Comparison of ENCODE assay signal across 32 cellular contexts in genomic region chr9:93089024-93089423, GRCh38. TPM values are rescaled to one million over a fixed set of nuclear protein-coding genes. Genes with fewer than 3 reads are reported as not detected.
A peak's percentile ranks its signal among the peaks of the same experiment; 100 is the strongest.
DNase-seq lines count a peak whose midpoint lies in the region; ATAC-seq and TF ChIP-seq lines count a peak whose summit lies in the region.
"Had no signal": no experiment of that assay in that cellular context is flagged by ENCODE, and none has a peak within 500 bp of the region (broad histone marks: within the 10 kb centered on the region; RNA-seq: fewer than 3 reads in every experiment).

No MANE protein-coding gene starts in this region.

- H3F3A ChIP-seq in OCI-LY1 (ENCODE audit: insufficient read depth, low read length) = no peaks in the 10 kb centered on the region

- no peak for DNase-seq in activated naive CD8-positive, alpha-beta T cell treated with anti-CD3 and anti-CD28 coated beads, Interleukin-2, amount 50 U/mL, for 24 hours
- no peak for DNase-seq in activated naive CD8-positive, alpha-beta T cell treated with anti-CD3 and anti-CD28 coated beads for 36 hours
- DNase-seq in testis (peak; percentile 6), omental fat pad (ENCODE audit: low spot score) (no peak), left lobe of liver (ENCODE audit: low spot score) (no peak)
- DNase-seq: Calu3; DMS79 treated with DMSO at 0.1 percent for 48 hours; foreskin fibroblast; GDM1; HCEC 1CT; Karpas-422; midbrain; naive B cell; NCI-H1436 treated with DMSO at 0.1 percent for 48 hours; NCI-H2081 treated with DMSO at 0.1 percent for 48 hours; NCI-H2227 treated with DMSO at 0.1 percent for 48 hours; NCI-H526 treated with DMSO at 0.1 percent for 48 hours; NK-92 treated with Interleukin-12 subunit alpha and Interleukin-12 subunit beta, amount 100 ng/mL, for 24 hours; PC-9; stimulated activated CD4-positive, alpha-beta T cell treated with anti-CD3 and anti-CD28 coated beads, Interleukin-4, amount 100 ng/mL, for 1 hour; substantia nigra; T-helper 2 cell had no signal

- H3K9me3 ChIP-seq in OCI-LY1 (ENCODE audit: low read length) = no peaks in the 10 kb centered on the region
- H3K9me3 ChIP-seq in testis = no peaks in the 10 kb centered on the region
- H3K9me3 ChIP-seq: body of pancreas had no signal

- no peak for ATAC-seq in activated naive CD8-positive, alpha-beta T cell treated with anti-CD3 and anti-CD28 coated beads, Interleukin-2, amount 50 U/mL, for 24 hours
- ATAC-seq in omental fat pad (ENCODE audit: low FRiP score) = no peak
- no peak for ATAC-seq in left lobe of liver
- ATAC-seq: body of pancreas, heart left ventricle, HepG2 had no signal

- H3K9me2 ChIP-seq in OCI-LY1 (ENCODE audit: low read depth, low read length) = no peaks in the 10 kb centered on the region

- no peaks in the 10 kb centered on the region for H3K27me3 ChIP-seq in OCI-LY1 (ENCODE audit: insufficient read depth, low read length)
- no peaks in the 10 kb centered on the region for H3K27me3 ChIP-seq in testis
- H3K27me3 ChIP-seq: body of pancreas, esophagus muscularis mucosa, heart left ventricle had no signal

- intact Hi-C loops in testis (cut with DNase I; ENCODE audit: low total_unique reads) = no loop called here

- H3K4me1 Mint-ChIP-seq in activated naive CD8-positive, alpha-beta T cell (ENCODE audit: low read depth) = peaks cover 49% of the 10 kb centered on the region
- H3K4me1 Mint-ChIP-seq in activated naive CD8-positive, alpha-beta T cell treated with anti-CD3 and anti-CD28 coated beads, Interleukin-2, amount 50 U/mL, for 24 hours = peaks cover 54% of the 10 kb centered on the region
- H3K4me1 Mint-ChIP-seq in activated naive CD8-positive, alpha-beta T cell treated with anti-CD3 and anti-CD28 coated beads for 36 hours = peaks cover 50% of the 10 kb centered on the region

- H3K4me3 Mint-ChIP-seq in activated naive CD8-positive, alpha-beta T cell = no peak overlapping the region
- no peak overlapping the region for H3K4me3 Mint-ChIP-seq in activated naive CD8-positive, alpha-beta T cell treated with anti-CD3 and anti-CD28 coated beads, Interleukin-2, amount 50 U/mL, for 24 hours
- H3K4me3 Mint-ChIP-seq in activated naive CD8-positive, alpha-beta T cell treated with anti-CD3 and anti-CD28 coated beads for 36 hours = no peak overlapping the region
- H3K4me3 Mint-ChIP-seq: type B pancreatic cell had no signal

- peak overlapping the region; percentile 71 for H3K27ac Mint-ChIP-seq in activated naive CD8-positive, alpha-beta T cell
- H3K27ac Mint-ChIP-seq in activated naive CD8-positive, alpha-beta T cell treated with anti-CD3 and anti-CD28 coated beads, Interleukin-2, amount 50 U/mL, for 24 hours = no peak overlapping the region
- H3K27ac Mint-ChIP-seq in activated naive CD8-positive, alpha-beta T cell treated with anti-CD3 and anti-CD28 coated beads for 36 hours = peak overlapping the region; percentile 44
- H3K27ac Mint-ChIP-seq: type B pancreatic cell had no signal

- no peaks in the 10 kb centered on the region for H4K20me1 ChIP-seq in OCI-LY1 (ENCODE audit: insufficient read depth, low read length)

- H3K36me3 Mint-ChIP-seq in activated naive CD8-positive, alpha-beta T cell = peaks cover 18% of the 10 kb centered on the region
- H3K36me3 Mint-ChIP-seq in activated naive CD8-positive, alpha-beta T cell treated with anti-CD3 and anti-CD28 coated beads, Interleukin-2, amount 50 U/mL, for 24 hours (ENCODE audit: low read depth) = peaks cover 43% of the 10 kb centered on the region
- H3K36me3 Mint-ChIP-seq in activated naive CD8-positive, alpha-beta T cell treated with anti-CD3 and anti-CD28 coated beads for 36 hours = peaks cover 52% of the 10 kb centered on the region
- H3K36me3 Mint-ChIP-seq: type B pancreatic cell had no signal

- WGBS in testis, 2 donors = 86 to 91% methylated on average over 5 of the region's 5 CpGs

- H3K9me3 Mint-ChIP-seq in activated naive CD8-positive, alpha-beta T cell (ENCODE audit: low read depth) = no peaks in the 10 kb centered on the region
- H3K9me3 Mint-ChIP-seq in activated naive CD8-positive, alpha-beta T cell treated with anti-CD3 and anti-CD28 coated beads, Interleukin-2, amount 50 U/mL, for 24 hours = peaks cover 20% of the 10 kb centered on the region
- peaks cover 35% of the 10 kb centered on the region for H3K9me3 Mint-ChIP-seq in activated naive CD8-positive, alpha-beta T cell treated with anti-CD3 and anti-CD28 coated beads for 36 hours
- H3K9me3 Mint-ChIP-seq: naive B cell had no signal

- H3K4me3 ChIP-seq in OCI-LY1 (ENCODE audit: low read depth, low read length, poor library complexity, severe bottlenecking) (no peak overlapping the region), testis (no peak overlapping the region)
- H3K4me3 ChIP-seq: body of pancreas, esophagus muscularis mucosa, heart left ventricle, PC-9, SK-N-MC had no signal

- H2AFZ ChIP-seq in OCI-LY1 (ENCODE audit: low read length) = no peak overlapping the region
- H2AFZ ChIP-seq: PC-9 had no signal

- H3K27ac ChIP-seq in OCI-LY1 (ENCODE audit: low read depth, low read length, poor library complexity, severe bottlenecking) (peak overlapping the region; percentile 1), testis (no peak overlapping the region)
- H3K27ac ChIP-seq: body of pancreas, C4-2B, esophagus muscularis mucosa, heart left ventricle, PC-9, SK-N-MC had no signal

- H3K9ac ChIP-seq in OCI-LY1 (ENCODE audit: low read length) = no peak overlapping the region

- H3K27me3 Mint-ChIP-seq in activated naive CD8-positive, alpha-beta T cell = no peaks in the 10 kb centered on the region
- H3K27me3 Mint-ChIP-seq in activated naive CD8-positive, alpha-beta T cell treated with anti-CD3 and anti-CD28 coated beads, Interleukin-2, amount 50 U/mL, for 24 hours = no peaks in the 10 kb centered on the region
- no peaks in the 10 kb centered on the region for H3K27me3 Mint-ChIP-seq in activated naive CD8-positive, alpha-beta T cell treated with anti-CD3 and anti-CD28 coated beads for 36 hours
- H3K27me3 Mint-ChIP-seq: naive B cell, type B pancreatic cell had no signal

- TF ChIP-seq POLR2A in testis (IDR thresholded peaks at IDR 0.05) = no peak

- TF ChIP-seq CTCF in OCI-LY1 (IDR thresholded peaks at IDR 0.05; ENCODE audit: low read length) (no peak), testis (IDR thresholded peaks at IDR 0.05) (no peak), omental fat pad (IDR thresholded peaks at IDR 0.05) (no peak)

- no peak overlapping the region for H3K4me2 ChIP-seq in OCI-LY1 (ENCODE audit: low read length)
- H3K4me2 ChIP-seq: PC-9 had no signal

- H3K36me3 ChIP-seq in OCI-LY1 (ENCODE audit: insufficient read depth, low read length) = peaks cover 33% of the 10 kb centered on the region
- no peaks in the 10 kb centered on the region for H3K36me3 ChIP-seq in testis (ENCODE audit: low read depth, missing control alignments)
- H3K36me3 ChIP-seq: esophagus muscularis mucosa, heart left ventricle had no signal

- H3K4me1 ChIP-seq in OCI-LY1 (ENCODE audit: insufficient read depth, low read length, severe bottlenecking) (peaks cover 45% of the 10 kb centered on the region), testis (peaks cover 14% of the 10 kb centered on the region)
- H3K4me1 ChIP-seq: body of pancreas had no signal

- H3K79me2 ChIP-seq in OCI-LY1 (ENCODE audit: insufficient read depth, low read length) = no peaks in the 10 kb centered on the region

RNA-seq across cellular contexts. Expression of gene CARD19, which starts 7.0 kb away (rescaled TPM):
- 10 to 100 TPM; 36.5 to 38.6 TPM for total RNA-seq in activated naive CD8-positive, alpha-beta T cell treated with anti-CD3 and anti-CD28 coated beads for 36 hours
- total RNA-seq in testis (100 to 1,000 TPM; 138 to 147 TPM), omental fat pad (10 to 100 TPM; 45.7 to 76.5 (median 57.9) TPM), left lobe of liver (8.5 TPM)
- polyA plus RNA-seq in testis (ENCODE audit: insufficient read depth, low read depth, low replicate concordance) = 99.4 TPM

RNA-seq across cellular contexts. Expression of gene SUSD3, which starts 30.5 kb away (rescaled TPM):
- 10 to 100 TPM; 27.1 to 28.8 TPM for total RNA-seq in activated naive CD8-positive, alpha-beta T cell treated with anti-CD3 and anti-CD28 coated beads for 36 hours
- total RNA-seq in testis = 100 to 1,000 TPM; 282 to 537 TPM
- polyA plus RNA-seq in testis (ENCODE audit: insufficient read depth, low read depth, low replicate concordance) = 172 TPM
- total RNA-seq in omental fat pad = 10 to 100 TPM in 2 of 4 donors, 1 to 10 TPM in 2; 6.8 to 24.2 (median 12.8) TPM
- 49.7 TPM for total RNA-seq in left lobe of liver
- total RNA-seq: dermis microvascular lymphatic vessel endothelial cell had no signal

RNA-seq across cellular contexts. Expression of gene NINJ1, which starts 45.0 kb away (rescaled TPM):
- total RNA-seq in activated naive CD8-positive, alpha-beta T cell treated with anti-CD3 and anti-CD28 coated beads for 36 hours = 10 to 100 TPM; 74.9 to 77.8 TPM
- total RNA-seq in testis (100 to 1,000 TPM; 148 to 152 TPM), omental fat pad (100 to 1,000 TPM in 2 of 4 donors, 10 to 100 TPM in 2; 63.3 to 137 (median 104) TPM), left lobe of liver (53.3 TPM)
- polyA plus RNA-seq in testis (ENCODE audit: insufficient read depth, low read depth, low replicate concordance) = 99.3 TPM
